Comparison of ENCODE assay signal across 8 cellular contexts in the genomic region with DNA sequence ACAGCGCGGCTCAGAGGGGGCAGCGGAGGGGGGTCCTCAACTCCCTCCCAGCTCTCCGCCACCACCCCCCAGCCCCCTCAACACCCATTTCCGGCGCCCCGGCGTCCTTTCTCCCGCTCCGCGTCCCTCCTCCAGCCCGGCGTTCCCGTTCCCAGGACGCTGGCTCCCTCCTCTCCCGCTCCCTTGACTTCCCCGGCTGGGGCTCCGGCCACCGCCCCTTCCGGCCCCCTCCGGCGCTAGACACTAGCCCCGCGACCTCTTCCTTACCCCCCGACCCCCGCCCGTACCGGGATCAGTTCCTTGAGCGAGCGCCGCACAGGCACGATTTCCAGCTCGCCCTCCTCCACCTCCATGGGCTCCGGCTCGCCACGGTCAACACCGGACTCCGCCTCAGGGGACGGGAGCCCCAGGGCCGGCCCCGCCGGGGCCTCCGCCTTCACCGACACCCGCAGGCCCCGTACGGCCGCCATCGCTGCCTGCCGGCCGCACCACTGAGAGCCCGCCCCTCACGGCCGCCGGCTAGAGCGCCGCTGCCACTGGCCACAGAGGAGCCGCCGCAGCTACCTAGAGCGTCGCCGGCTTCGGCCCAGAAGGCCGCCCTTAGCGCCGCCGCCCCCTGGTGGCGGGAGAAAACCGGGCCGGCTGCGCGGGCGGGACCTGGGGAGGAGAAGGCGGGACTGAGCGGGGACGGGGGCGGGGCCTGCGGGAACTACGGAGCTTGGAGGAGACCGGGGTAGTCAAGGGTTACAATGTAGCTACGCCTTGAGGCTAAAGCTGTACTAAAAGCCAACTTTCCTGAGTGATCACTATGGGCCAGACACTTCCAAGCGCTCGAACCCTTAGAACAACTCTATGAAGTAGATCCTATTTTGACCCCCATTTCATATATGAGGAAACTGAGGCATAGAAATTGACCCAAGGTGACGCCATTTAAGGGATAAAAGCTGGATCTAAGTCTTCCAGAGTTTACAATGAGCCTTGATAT. TPM values are rescaled to one million over a fixed set of nuclear protein-coding genes. Genes with fewer than 3 reads are reported as not detected.
DNase-seq lines count a peak whose midpoint lies in the region; ATAC-seq and TF ChIP-seq lines count a peak whose summit lies in the region.

A gene with protein sequence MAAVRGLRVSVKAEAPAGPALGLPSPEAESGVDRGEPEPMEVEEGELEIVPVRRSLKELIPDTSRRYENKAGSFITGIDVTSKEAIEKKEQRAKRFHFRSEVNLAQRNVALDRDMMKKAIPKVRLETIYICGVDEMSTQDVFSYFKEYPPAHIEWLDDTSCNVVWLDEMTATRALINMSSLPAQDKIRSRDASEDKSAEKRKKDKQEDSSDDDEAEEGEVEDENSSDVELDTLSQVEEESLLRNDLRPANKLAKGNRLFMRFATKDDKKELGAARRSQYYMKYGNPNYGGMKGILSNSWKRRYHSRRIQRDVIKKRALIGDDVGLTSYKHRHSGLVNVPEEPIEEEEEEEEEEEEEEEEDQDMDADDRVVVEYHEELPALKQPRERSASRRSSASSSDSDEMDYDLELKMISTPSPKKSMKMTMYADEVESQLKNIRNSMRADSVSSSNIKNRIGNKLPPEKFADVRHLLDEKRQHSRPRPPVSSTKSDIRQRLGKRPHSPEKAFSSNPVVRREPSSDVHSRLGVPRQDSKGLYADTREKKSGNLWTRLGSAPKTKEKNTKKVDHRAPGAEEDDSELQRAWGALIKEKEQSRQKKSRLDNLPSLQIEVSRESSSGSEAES (minus strand): TSS at position 493 of the 985 bp plus-strand sequence. CDS start 23 bp downstream, at position 470.

- intact Hi-C loops in CD4-positive, alpha-beta T cell (cut with DNase I, micrococcal nuclease), result loop anchor here (1.0 to 10.0 kb wide), 9 partner anchors 46 to 569 kb away; partner anchors contain the start of genes CTNS (in 1 of the 2), CYB5D2 (in 1 of the 2), EMC6 (in 1 of the 2) and SHPK (in 1 of the 2)

- H3K9me3 ChIP-seq in CD4-positive, alpha-beta T cell (ENCODE audit: control insufficient read depth, low read length), result no peaks in the 10 kb centered on the region
- H3K9me3 ChIP-seq in liver (ENCODE audit: control insufficient read depth in 4 of 4, low read length in 3 of 4), result no peaks in the 10 kb centered on the region

- peak; percentile 90 for ATAC-seq in CD4-positive, alpha-beta T cell (ENCODE audit: poor library complexity)
- peak; percentile 97 for ATAC-seq in GM19372 (IDR thresholded peaks at IDR 0.05; ENCODE audit: low read depth, unreplicated experiment)
- ATAC-seq in HG03521 (IDR thresholded peaks at IDR 0.05; ENCODE audit: unreplicated experiment), result peak; percentile 96

- peak within 1 kb of the TSS; percentile 95 for H3K4me3 Mint-ChIP-seq in CD4-positive, alpha-beta T cell

- peak within 1 kb of the TSS; percentile 49 to 92 for H3K9ac ChIP-seq in liver (ENCODE audit: low read depth in 1 of 2, low read length in 2 of 2)

- peak within 1 kb of the TSS; percentile 82 for H3K27ac Mint-ChIP-seq in CD4-positive, alpha-beta T cell

- CTCF ChIA-PET in CD4-positive, alpha-beta T cell (lab: Charles Lee), result interaction anchor here (0.6 to 4.0 kb wide), 21 partner anchors 8 to 1205 kb away, joined by 3 to 52 read pairs (median 4); partner anchors contain the start of genes CTNS and SHPK

- peak; percentile 79 to 93 (median 89) for DNase-seq in CD4-positive, alpha-beta T cell
- DNase-seq in NCI-H748 treated with DMSO at 0.1 percent for 48 hours (lab: John Stamatoyannopoulos, UW) (peak; percentile 85), dermis blood vessel endothelial cell (peak; percentile 97)
- DNase-seq in activated CD4-positive, alpha-beta T cell treated with anti-CD3 and anti-CD28 coated beads, Interleukin-2, amount 50 U/mL, for 4 hours, result peak; percentile 85
- peak; percentile 90 for DNase-seq in stimulated activated CD4-positive, alpha-beta T cell treated with anti-CD3 and anti-CD28 coated beads, Interleukin-4, amount 100 ng/mL, for 24 hours

- peaks cover 0 to 10% (median 4%) of the 10 kb centered on the region in 4 donors for H3K36me3 ChIP-seq in liver (ENCODE audit: control insufficient read depth in 4 of 4, insufficient read depth in 3 of 4, low read depth in 1 of 4, low read length in 3 of 4)

- H3K4me1 Mint-ChIP-seq in CD4-positive, alpha-beta T cell (ENCODE audit: low read depth), result peaks cover 28% of the 10 kb centered on the region

- peak; percentile 82 for TF ChIP-seq CTCF in CD4-positive, alpha-beta T cell (IDR thresholded peaks at IDR 0.05)
- peak; percentile 89 for TF ChIP-seq CTCF in liver (IDR thresholded peaks at IDR 0.05; ENCODE audit: low read depth, low read length, missing input control)

- peaks cover 0 to 18% (median 8%) of the 10 kb centered on the region in 4 donors for H3K4me1 ChIP-seq in liver (ENCODE audit: control insufficient read depth in 4 of 4, insufficient read depth in 4 of 4, low read length in 3 of 4)

- POLR2A ChIA-PET in CD4-positive, alpha-beta T cell (lab: Charles Lee), result interaction anchor here (0.6 to 3.9 kb wide), 25 partner anchors 11 to 1031 kb away, joined by 3 to 21 read pairs (median 4); partner anchors contain the start of genes CAMKK1, CTNS, CYB5D2 and HASPIN

- 2% methylated on average over 84 of the region's 84 CpGs for WGBS in liver

- H3K27me3 ChIP-seq in CD4-positive, alpha-beta T cell (ENCODE audit: control insufficient read depth, insufficient read depth, low read length), result no peaks in the 10 kb centered on the region
- no peaks in the 10 kb centered on the region for H3K27me3 ChIP-seq in liver (ENCODE audit: control insufficient read depth in 4 of 4, insufficient read depth in 4 of 4, low read length in 3 of 4)

- no peaks in the 10 kb centered on the region for H3K9me3 Mint-ChIP-seq in CD4-positive, alpha-beta T cell

- peak within 1 kb of the TSS; percentile 86 to 94 (median 87) for H3K4me3 ChIP-seq in liver (ENCODE audit: low read depth in 1 of 3, low read length in 3 of 3)

- H3K27ac ChIP-seq in CD4-positive, alpha-beta T cell (ENCODE audit: low read depth, low read length), result peak within 1 kb of the TSS; percentile 77
- peak within 1 kb of the TSS; percentile 79 to 88 for H3K27ac ChIP-seq in liver (ENCODE audit: low read depth in 1 of 2, low read length in 2 of 2)

- H3K27me3 Mint-ChIP-seq in CD4-positive, alpha-beta T cell, result no peaks in the 10 kb centered on the region

- TF ChIP-seq RAD21 in liver (IDR thresholded peaks at IDR 0.05), result peak; percentile 68 to 77

- H3K36me3 Mint-ChIP-seq in CD4-positive, alpha-beta T cell (ENCODE audit: low read depth), result peaks cover 21% of the 10 kb centered on the region

TF ChIP-seq in liver, 16 proteins besides CTCF, POLR2A, EP300 and RAD21 (continues in another document):
- TF ChIP-seq, protein P1, sequence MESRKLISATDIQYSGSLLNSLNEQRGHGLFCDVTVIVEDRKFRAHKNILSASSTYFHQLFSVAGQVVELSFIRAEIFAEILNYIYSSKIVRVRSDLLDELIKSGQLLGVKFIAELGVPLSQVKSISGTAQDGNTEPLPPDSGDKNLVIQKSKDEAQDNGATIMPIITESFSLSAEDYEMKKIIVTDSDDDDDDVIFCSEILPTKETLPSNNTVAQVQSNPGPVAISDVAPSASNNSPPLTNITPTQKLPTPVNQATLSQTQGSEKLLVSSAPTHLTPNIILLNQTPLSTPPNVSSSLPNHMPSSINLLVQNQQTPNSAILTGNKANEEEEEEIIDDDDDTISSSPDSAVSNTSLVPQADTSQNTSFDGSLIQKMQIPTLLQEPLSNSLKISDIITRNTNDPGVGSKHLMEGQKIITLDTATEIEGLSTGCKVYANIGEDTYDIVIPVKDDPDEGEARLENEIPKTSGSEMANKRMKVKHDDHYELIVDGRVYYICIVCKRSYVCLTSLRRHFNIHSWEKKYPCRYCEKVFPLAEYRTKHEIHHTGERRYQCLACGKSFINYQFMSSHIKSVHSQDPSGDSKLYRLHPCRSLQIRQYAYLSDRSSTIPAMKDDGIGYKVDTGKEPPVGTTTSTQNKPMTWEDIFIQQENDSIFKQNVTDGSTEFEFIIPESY (IDR thresholded peaks at IDR 0.05), result no peak
- TF ChIP-seq FOXA1 (IDR thresholded peaks at IDR 0.05) (no peak), HNF4G (IDR thresholded peaks at IDR 0.05) (no peak), RXRA (IDR thresholded peaks at IDR 0.05) (no peak), GABPA (IDR thresholded peaks at IDR 0.05 in 1 of 2, conservative IDR thresholded peaks at IDR 0.05 in 1 of 2) (peak in 1 of 2 donors; percentile 35), FOXA2 (IDR thresholded peaks at IDR 0.05) (no peak), REST (IDR thresholded peaks at IDR 0.05) (no peak), SP1 (IDR thresholded peaks at IDR 0.05) (peak; percentile 70), TAF1 (conservative IDR thresholded peaks at IDR 0.05) (peak; percentile 79), YY1 (IDR thresholded peaks at IDR 0.05) (peak; percentile 82), EGR1 (IDR thresholded peaks at IDR 0.05; ENCODE audit: low read depth in 2 of 2) (peak in 1 of 2 donors; percentile 15)

RNA-seq across cellular contexts. Expression of the gene that starts here (rescaled TPM):
- total RNA-seq in CD4-positive, alpha-beta T cell, result 10 to 100 TPM; 25.0 to 29.5 TPM
- total RNA-seq in dermis blood vessel endothelial cell (20.9 and 23.8 TPM in 2 replicates), liver (10 to 100 TPM; 11.8 to 17.1 TPM)
- 1 to 10 TPM; 4.6 to 4.8 TPM for polyA plus RNA-seq in liver

Comparison
In these comparisons a context has a peak if more than half of its experiments do, and no peak if none do; other contexts are left out.
1. Peak in every context shown above with its lines: DNase-seq, ATAC-seq, H3K4me3 ChIP-seq and H3K27ac ChIP-seq.